17 cellular contexts compared by ENCODE assay signal in genomic region chr4:139786494-139787354, GRCh38.
DNase-seq lines count a peak whose midpoint lies in the region; ATAC-seq, FAIRE-seq and TF ChIP-seq lines count a peak whose summit lies in the region.
"Had no signal": no experiment of that assay in that cellular context is flagged by ENCODE, and none has a peak within 500 bp of the region (broad histone marks: within the 10 kb centered on the region; RNA-seq: fewer than 3 reads in every experiment).

No MANE protein-coding gene starts in this region.

- H3K4me3 Mint-ChIP-seq in glutamatergic neuron (ENCODE audit: unreplicated experiment) = peak overlapping the region; percentile 76
- H3K4me3 Mint-ChIP-seq: natural killer cell, T-helper 17 cell had no signal

- in situ Hi-C loops in GM13977 (cut with MboI; ENCODE audit: low pct_unique_long_range_greater_than_20kb, low sequenced_read_pairs, unreplicated experiment) = no loop called here

- H3K9me3 ChIP-seq in OCI-LY3 (ENCODE audit: insufficient read depth, low read length) (no peaks in the 10 kb centered on the region), pancreas (no peaks in the 10 kb centered on the region), SJCRH30 (replicated peaks) (no peaks in the 10 kb centered on the region)
- H3K9me3 ChIP-seq: BLaER1 treated with 17β-estradiol and CSF1 and Interleukin-3, amounts not matched to agents 10 nM and 100 nM had no signal

- H3K4me3 ChIP-seq in OCI-LY3 (ENCODE audit: low read length) (peak overlapping the region; percentile 37), pancreas (no peak overlapping the region), SJCRH30 (no peak overlapping the region)
- H3K4me3 ChIP-seq: BLaER1 treated with 17β-estradiol and CSF1 and Interleukin-3, amounts not matched to agents 10 nM and 100 nM had no signal

- peak overlapping the region; percentile 99 for H3K27ac Mint-ChIP-seq in glutamatergic neuron (ENCODE audit: unreplicated experiment)
- H3K27ac Mint-ChIP-seq: natural killer cell, T-helper 17 cell had no signal

- TF ChIP-seq CTCF in GM13977 (IDR thresholded peaks at IDR 0.05; ENCODE audit: extremely low read depth, insufficient read depth, missing control alignments) (no peak), OCI-LY3 (IDR thresholded peaks at IDR 0.05; ENCODE audit: low read depth, low read length) (no peak), glutamatergic neuron (IDR thresholded peaks at IDR 0.05; ENCODE audit: partially characterized antibody, unreplicated experiment) (no peak), pancreas (IDR thresholded peaks at IDR 0.05) (no peak)

- H3K36me3 ChIP-seq in OCI-LY3 (replicated peaks; ENCODE audit: low read depth, low read length) = no peaks in the 10 kb centered on the region
- no peaks in the 10 kb centered on the region for H3K36me3 ChIP-seq in pancreas
- H3K36me3 ChIP-seq in SJCRH30 = no peaks in the 10 kb centered on the region
- H3K36me3 ChIP-seq: brain microvascular endothelial cell had no signal

- H3K27ac ChIP-seq in OCI-LY3 (ENCODE audit: low read length) (no peak overlapping the region), pancreas (no peak overlapping the region), SJCRH30 (no peak overlapping the region)
- H3K27ac ChIP-seq: brain microvascular endothelial cell had no signal

- no peak for FAIRE-seq in pancreas (lab: Jason Lieb, UNC)
- FAIRE-seq: H54 had no signal

- peak; percentile 28 for DNase-seq in GM13977 (ENCODE audit: low spot score)
- peak; percentile 58 for DNase-seq in glutamatergic neuron
- no peak for DNase-seq in pancreas
- no peak for DNase-seq in NCI-H2029 treated with DMSO at 0.1 percent for 48 hours (lab: John Stamatoyannopoulos, UW)
- DNase-seq in kidney glomerular epithelial cell (lab: John Stamatoyannopoulos, UW) = no peak
- no peak for DNase-seq in SJCRH30
- DNase-seq: activated CD4-positive, alpha-beta T cell treated with anti-CD3 and anti-CD28 coated beads for 1 hour; activated CD8-positive, alpha-beta memory T cell treated with anti-CD3 and anti-CD28 coated beads, Interleukin-2, amount 50 U/mL, for 4 hours; activated naive CD4-positive, alpha-beta T cell; brain microvascular endothelial cell; natural killer cell; NCI-H774; right cardiac atrium; T-helper 17 cell had no signal

- peaks cover 38% of the 10 kb centered on the region for H3K9me3 Mint-ChIP-seq in glutamatergic neuron (ENCODE audit: unreplicated experiment)
- H3K9me3 Mint-ChIP-seq: natural killer cell had no signal

- H4K20me1 ChIP-seq in OCI-LY3 (ENCODE audit: insufficient read depth, low read length) = no peaks in the 10 kb centered on the region
- H4K20me1 ChIP-seq: BLaER1 treated with 17β-estradiol and CSF1 and Interleukin-3, amounts not matched to agents 10 nM and 100 nM had no signal

- H3K27me3 ChIP-seq in OCI-LY3 (ENCODE audit: low read depth, low read length) (peaks cover 31% of the 10 kb centered on the region), pancreas (no peaks in the 10 kb centered on the region), SJCRH30 (no peaks in the 10 kb centered on the region)
- H3K27me3 ChIP-seq: BLaER1 treated with 17β-estradiol and CSF1 and Interleukin-3, amounts not matched to agents 10 nM and 100 nM; brain microvascular endothelial cell had no signal

- no peaks in the 10 kb centered on the region for H3K79me2 ChIP-seq in OCI-LY3 (ENCODE audit: low read length)

- H3K4me2 ChIP-seq in OCI-LY3 (ENCODE audit: low read length) = peak overlapping the region; percentile 71

- peak in 3 of 4 donors; percentile 44 to 70 (median 64) for ATAC-seq in pancreas
- ATAC-seq: natural killer cell, right cardiac atrium, T-helper 17 cell had no signal

- H3K27me3 Mint-ChIP-seq in glutamatergic neuron (ENCODE audit: unreplicated experiment) = peaks cover 18% of the 10 kb centered on the region

- H3K36me3 Mint-ChIP-seq in glutamatergic neuron (ENCODE audit: unreplicated experiment) = peaks cover 8% of the 10 kb centered on the region
- H3K36me3 Mint-ChIP-seq: natural killer cell had no signal

- peaks cover 64% of the 10 kb centered on the region for H3K4me1 Mint-ChIP-seq in glutamatergic neuron (ENCODE audit: low read depth, unreplicated experiment)
- H3K4me1 Mint-ChIP-seq: natural killer cell, T-helper 17 cell had no signal

- no peak overlapping the region for H2AFZ ChIP-seq in OCI-LY3 (ENCODE audit: low read depth, low read length)

- H3K9ac ChIP-seq in OCI-LY3 (ENCODE audit: low read length) = no peak overlapping the region
- H3K9ac ChIP-seq: BLaER1 treated with 17β-estradiol and CSF1 and Interleukin-3, amounts not matched to agents 10 nM and 100 nM had no signal

- H3K4me1 ChIP-seq in OCI-LY3 (ENCODE audit: low read length) (peaks cover 13% of the 10 kb centered on the region), pancreas (peaks cover 0 to 5% (median 0%) of the 10 kb centered on the region in 3 donors), SJCRH30 (peaks cover 3% of the 10 kb centered on the region; the same call in 1 of the 2 replicates)

- intact Hi-C loops in pancreas (cut with DNase I) = no loop called here

- WGBS in pancreas, 2 donors = 77 to 80% methylated on average over 12 of the region's 12 CpGs

Comparison
In these comparisons a context has a peak if more than half of its experiments do, and no peak if none do; other contexts are left out.
1. DNase-seq: peak in GM13977 (single experiment) and glutamatergic neuron (single experiment); none in pancreas (0 of 6), NCI-H2029 treated with DMSO at 0.1 percent for 48 hours (single experiment), kidney glomerular epithelial cell (single experiment) and SJCRH30 (0 of 2).